Comparison of ENCODE assay signal across 8 cellular contexts in the genomic region with DNA sequence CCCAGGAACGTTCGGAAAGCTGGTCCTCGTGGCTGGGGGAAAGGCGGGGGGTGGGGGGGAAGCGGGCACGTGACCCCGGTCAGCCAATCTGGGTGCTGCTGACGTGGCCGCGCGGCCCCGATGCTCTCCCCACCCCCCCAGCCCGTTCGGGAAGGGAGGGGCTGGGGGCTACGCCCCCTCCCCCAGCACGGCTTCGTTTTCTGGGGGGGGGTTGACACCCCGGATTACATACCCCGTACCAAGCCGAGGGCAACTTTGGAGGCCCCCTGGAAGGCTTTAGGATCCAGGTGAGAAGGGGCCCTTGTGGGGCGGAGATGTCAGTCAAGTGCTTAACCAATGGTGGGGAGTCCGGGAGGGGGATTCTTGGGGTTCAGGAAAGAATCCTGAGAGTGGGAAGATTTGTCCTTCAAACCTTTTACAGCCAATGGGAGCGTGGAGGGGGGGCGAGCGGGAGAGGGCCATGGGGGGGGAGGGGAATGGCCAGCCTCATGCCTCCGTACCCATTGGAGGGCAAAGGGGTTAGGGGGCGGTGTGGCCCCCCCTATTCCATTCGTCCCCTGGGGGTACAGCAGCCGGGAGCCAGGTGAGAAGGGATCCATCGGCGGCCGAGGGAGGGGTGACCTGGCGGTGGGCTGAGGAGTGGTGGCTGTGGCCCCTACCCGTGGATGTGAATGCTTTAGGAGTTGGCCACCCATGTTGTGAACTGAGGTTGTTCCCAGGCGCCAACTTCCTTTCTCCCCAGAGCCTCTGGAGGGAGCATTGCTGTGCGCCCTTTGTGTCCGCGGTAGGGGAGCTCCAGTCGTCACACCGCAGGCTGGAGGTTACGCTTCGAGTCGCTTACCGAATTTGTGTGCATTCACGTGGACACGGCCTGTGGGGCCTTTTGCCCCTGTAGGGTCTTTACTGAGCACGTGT.
DNase-seq lines count a peak whose midpoint lies in the region; ATAC-seq and TF ChIP-seq lines count a peak whose summit lies in the region.

No MANE protein-coding gene starts in this region.

- ATAC-seq in HG02623 (IDR thresholded peaks at IDR 0.05; ENCODE audit: unreplicated experiment), result peak; percentile 8
- no peak for ATAC-seq in GM18873 (IDR thresholded peaks at IDR 0.05; ENCODE audit: low FRiP score, unreplicated experiment)

- no peak for TF ChIP-seq CTCF in DOHH2 (IDR thresholded peaks at IDR 0.05; ENCODE audit: low read depth, low read length, poor library complexity, severe bottlenecking)

- H3K79me2 ChIP-seq in DOHH2 (ENCODE audit: control insufficient read depth, low read length), result peaks cover 78% of the 10 kb centered on the region

- H3K9me2 ChIP-seq in DOHH2 (replicated peaks; ENCODE audit: control insufficient read depth, low read length), result no peaks in the 10 kb centered on the region

- peaks cover 13% of the 10 kb centered on the region for H4K20me1 ChIP-seq in DOHH2 (ENCODE audit: control insufficient read depth, insufficient read depth, low read depth, low read length)

- H3K27ac ChIP-seq in DOHH2 (ENCODE audit: low read depth, low read length), result peak overlapping the region; percentile 96
- peak overlapping the region; percentile 100 for H3K27ac ChIP-seq in cingulate gyrus (ENCODE audit: low read depth, low read length)
- peak overlapping the region; percentile 100 for H3K27ac ChIP-seq in layer of hippocampus (ENCODE audit: low read depth, low read length)

- peak; percentile 90 for DNase-seq in NCI-H2227 (lab: John Stamatoyannopoulos, UW; ENCODE audit: unreplicated experiment)
- peak; percentile 56 to 65 for DNase-seq in activated CD4-positive, alpha-beta T cell treated with anti-CD3 and anti-CD28 coated beads for 24 hours (ENCODE audit: low read depth in 2 of 2)
- DNase-seq in stimulated activated CD4-positive, alpha-beta T cell treated with anti-CD3 and anti-CD28 coated beads, Interleukin-1b, Interleukin-23, amount 100 ng/mL, for 48 hours, result peak; percentile 80

- H3K4me3 ChIP-seq in DOHH2 (ENCODE audit: low read length), result peak overlapping the region; percentile 90

- peak overlapping the region; percentile 91 for H3K4me2 ChIP-seq in DOHH2 (ENCODE audit: low read length)

- H3K4me1 ChIP-seq in DOHH2 (ENCODE audit: control insufficient read depth, low read length), result peaks cover 40% of the 10 kb centered on the region

- peaks cover 57% of the 10 kb centered on the region for H3K36me3 ChIP-seq in DOHH2 (ENCODE audit: control insufficient read depth, low read length)

- no peaks in the 10 kb centered on the region for H3K9me3 ChIP-seq in DOHH2 (ENCODE audit: control insufficient read depth, insufficient read depth, low read length)

- peaks cover 45% of the 10 kb centered on the region for H3F3A ChIP-seq in DOHH2 (ENCODE audit: control insufficient read depth, insufficient read depth)

- H3K27me3 ChIP-seq in DOHH2 (ENCODE audit: control insufficient read depth, low read length) (no peaks in the 10 kb centered on the region), layer of hippocampus (ENCODE audit: control insufficient read depth, insufficient read depth, low read length) (no peaks in the 10 kb centered on the region)
